In the genomic region with DNA sequence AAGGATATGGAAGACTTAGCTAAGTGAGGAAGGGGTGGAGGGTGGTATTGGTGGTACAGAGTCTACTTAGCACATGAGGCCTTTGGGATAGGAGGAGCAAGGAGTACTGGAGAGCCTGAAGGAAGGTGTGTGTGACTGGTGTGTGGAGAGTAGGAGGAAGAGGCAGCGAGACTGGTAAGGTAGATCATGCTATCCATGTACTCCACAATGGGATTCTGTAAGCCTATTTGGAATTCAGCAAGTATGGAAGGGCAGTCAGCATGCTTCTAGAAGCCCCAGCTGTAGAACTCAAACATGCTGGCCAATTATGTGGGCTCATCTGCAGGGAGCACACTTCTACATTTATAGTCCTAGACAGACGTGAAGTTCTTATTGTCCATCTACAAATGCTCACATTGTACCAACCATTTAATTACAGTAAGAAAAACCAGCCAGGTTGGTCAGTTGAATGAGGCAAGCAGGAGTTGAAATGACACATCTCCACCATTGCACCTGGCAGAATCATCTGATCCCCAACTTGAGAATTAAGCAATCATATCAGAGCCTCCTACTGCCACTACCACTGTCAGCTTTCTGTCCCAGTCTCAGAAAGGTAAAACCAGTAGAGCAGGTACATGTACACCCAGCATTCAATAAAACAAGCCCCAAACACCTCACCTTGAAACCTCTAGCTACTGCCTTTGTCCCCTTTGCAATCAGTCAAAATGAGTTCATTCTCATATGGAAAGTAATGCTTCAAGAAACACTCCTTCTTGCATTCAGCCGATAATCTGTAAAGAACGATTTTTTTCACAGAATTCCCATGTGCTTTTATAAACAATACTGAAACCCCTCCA, we compare ENCODE assay signal across 11 cellular contexts.
A peak's percentile ranks its signal among the peaks of the same experiment; 100 is the strongest.
DNase-seq lines count a peak whose midpoint lies in the region; ATAC-seq and TF ChIP-seq lines count a peak whose summit lies in the region.
"Had no signal": no experiment of that assay in that cellular context is flagged by ENCODE, and none has a peak within 500 bp of the region (broad histone marks: within the 10 kb centered on the region; RNA-seq: fewer than 3 reads in every experiment).

No MANE protein-coding gene starts in this region.

- in situ Hi-C loops in GM13977 (cut with MboI; ENCODE audit: low pct_unique_long_range_greater_than_20kb, low sequenced_read_pairs, unreplicated experiment), result no loop called here

- DNase-seq in GM13977 (ENCODE audit: low spot score) (peak; percentile 24), left lobe of liver (ENCODE audit: low spot score) (no peak), H4 (ENCODE audit: low spot score) (no peak), hepatic stellate cell (ENCODE audit: low spot score) (no peak), RKO (ENCODE audit: low spot score) (no peak)
- DNase-seq: activated CD4-positive, alpha-beta memory T cell treated with anti-CD3 and anti-CD28 coated beads, Interleukin-2, amount 10 ng/mL, durations not matched to agents 7 days and 5 days; body of pancreas; tibial artery had no signal

- no peak for TF ChIP-seq CTCF in GM13977 (IDR thresholded peaks at IDR 0.05; ENCODE audit: extremely low read depth, insufficient read depth, missing control alignments)

- peak; percentile 55 for ATAC-seq in GM21529 (IDR thresholded peaks at IDR 0.05; ENCODE audit: unreplicated experiment)
- ATAC-seq in HG03460 (IDR thresholded peaks at IDR 0.05; ENCODE audit: unreplicated experiment), result peak; percentile 41
- ATAC-seq in left lobe of liver, result peak; percentile 3
- ATAC-seq in GM19035 (IDR thresholded peaks at IDR 0.05; ENCODE audit: unreplicated experiment), result no peak
- ATAC-seq: body of pancreas had no signal
